ENCODE assay signal across 21 cellular contexts in genomic region chr1:2307943-2308342, GRCh38.
DNase-seq lines count a peak whose midpoint lies in the region; ATAC-seq and TF ChIP-seq lines count a peak whose summit lies in the region.
"Had no signal": no experiment of that assay in that cellular context is flagged by ENCODE, and none has a peak within 500 bp of the region (broad histone marks: within the 10 kb centered on the region; RNA-seq: fewer than 3 reads in every experiment).

No MANE protein-coding gene starts in this region.

- no peak overlapping the region for H3K9ac ChIP-seq in mammary epithelial cell (ENCODE audit: insufficient read depth, low read length)

- H2AFZ ChIP-seq in mammary epithelial cell (ENCODE audit: low read depth, low read length) = no peak overlapping the region

- H3K9me3 Mint-ChIP-seq in activated naive CD4-positive, alpha-beta T cell treated with anti-CD3 and anti-CD28 coated beads for 36 hours = no peaks in the 10 kb centered on the region
- H3K9me3 Mint-ChIP-seq in HFFc6 (no peaks in the 10 kb centered on the region), nephron progenitor cell (no peaks in the 10 kb centered on the region)
- H3K9me3 Mint-ChIP-seq: activated naive CD4-positive, alpha-beta T cell treated with anti-CD3 and anti-CD28 coated beads, Interleukin-2, amount 50 U/mL, for 72 hours had no signal

- H3K4me1 Mint-ChIP-seq in activated naive CD4-positive, alpha-beta T cell treated with anti-CD3 and anti-CD28 coated beads for 36 hours (ENCODE audit: low read depth) = peaks cover 6% of the 10 kb centered on the region
- H3K4me1 Mint-ChIP-seq in HFFc6 (ENCODE audit: low read depth) (no peaks in the 10 kb centered on the region), nephron progenitor cell (peaks cover 32% of the 10 kb centered on the region)

- CTCF ChIA-PET in activated naive CD4-positive, alpha-beta T cell treated with anti-CD3 and anti-CD28 coated beads for 36 hours (lab: Charles Lee) = no interaction called here
- CTCF ChIA-PET in mammary epithelial cell (lab: Charles Lee; ENCODE audit: low non-redundant PET) = no interaction called here

- intact Hi-C loops in activated naive CD4-positive, alpha-beta T cell treated with anti-CD3 and anti-CD28 coated beads for 36 hours (cut with micrococcal nuclease) = no loop called here
- intact Hi-C loops in mammary epithelial cell (cut with micrococcal nuclease) = no loop called here

- no peak overlapping the region for H3K4me3 Mint-ChIP-seq in activated naive CD4-positive, alpha-beta T cell treated with anti-CD3 and anti-CD28 coated beads for 36 hours
- H3K4me3 Mint-ChIP-seq in HFFc6 = no peak overlapping the region
- H3K4me3 Mint-ChIP-seq in nephron progenitor cell = no peak overlapping the region
- H3K4me3 Mint-ChIP-seq: CD14-positive monocyte had no signal

- dilution Hi-C loops in mammary epithelial cell (cut with HindIII; ENCODE audit: low sequenced_read_pairs) = no loop called here

- 90% methylated on average over 14 of the region's 16 CpGs for WGBS in mammary epithelial cell (ENCODE audit: low coverage, missing lambda C conversion rate)

- no peak overlapping the region for H3K27ac ChIP-seq in mammary epithelial cell (ENCODE audit: insufficient read depth, low read depth, low read length)
- H3K27ac ChIP-seq: A549, left lung, uterus, VCaP had no signal

- H3K27me3 Mint-ChIP-seq in activated naive CD4-positive, alpha-beta T cell treated with anti-CD3 and anti-CD28 coated beads for 36 hours (ENCODE audit: low read depth) = no peaks in the 10 kb centered on the region
- H3K27me3 Mint-ChIP-seq in HFFc6 (ENCODE audit: insufficient read depth) (peaks cover 7% of the 10 kb centered on the region), nephron progenitor cell (ENCODE audit: low read depth, poor library complexity) (no peaks in the 10 kb centered on the region)

- H3K36me3 ChIP-seq in mammary epithelial cell (ENCODE audit: insufficient read depth, low read length) = peaks cover 7% of the 10 kb centered on the region
- H3K36me3 ChIP-seq: uterus had no signal

- no peak for TF ChIP-seq CTCF in HFFc6 (IDR thresholded peaks at IDR 0.05)
- TF ChIP-seq CTCF in mammary epithelial cell (conservative IDR thresholded peaks at IDR 0.05 in 1 of 2, IDR thresholded peaks at IDR 0.05 in 1 of 2; ENCODE audit: extremely low read depth in 1 of 2, insufficient read depth in 1 of 2, low read depth in 1 of 2, low read length in 2 of 2) = no peak
- TF ChIP-seq CTCF in nephron progenitor cell (IDR thresholded peaks at IDR 0.05) = no peak

- no peak for ATAC-seq in HG03457 (IDR thresholded peaks at IDR 0.05; ENCODE audit: unreplicated experiment)
- ATAC-seq: A549; activated naive CD4-positive, alpha-beta T cell treated with anti-CD3 and anti-CD28 coated beads, Interleukin-2, amount 50 U/mL, for 72 hours; left lung had no signal

- BruUV-seq in mammary epithelial cell (replicated peaks; lab: Mats Ljungman, UMichigan) = TSS peak; percentile 50

- peak overlapping the region; percentile 36 for H3K27ac Mint-ChIP-seq in activated naive CD4-positive, alpha-beta T cell treated with anti-CD3 and anti-CD28 coated beads for 36 hours
- H3K27ac Mint-ChIP-seq in HFFc6 = 0 out of 2 replicates have a peak overlapping the region, but pooled peaks have one; percentile 5
- H3K27ac Mint-ChIP-seq in nephron progenitor cell = peak overlapping the region; percentile 90
- H3K27ac Mint-ChIP-seq: activated naive CD4-positive, alpha-beta T cell treated with anti-CD3 and anti-CD28 coated beads, Interleukin-2, amount 50 U/mL, for 72 hours had no signal

- no peak overlapping the region for H3K4me3 ChIP-seq in mammary epithelial cell (replicated peaks in 1 of 3; ENCODE audit: insufficient read depth in 1 of 3, low read depth in 2 of 3, low read length in 3 of 3)
- H3K4me3 ChIP-seq: A549, left lung, uterus had no signal

- H3K4me2 ChIP-seq in mammary epithelial cell (ENCODE audit: insufficient read depth, low read depth, low read length) = no peak overlapping the region
- H3K4me2 ChIP-seq: A549 had no signal

- no peaks in the 10 kb centered on the region for H3K9me3 ChIP-seq in mammary epithelial cell (replicated peaks; ENCODE audit: insufficient read depth, low read length)
- H3K9me3 ChIP-seq: A549, left lung, uterus had no signal

- no peaks in the 10 kb centered on the region for H4K20me1 ChIP-seq in mammary epithelial cell (ENCODE audit: insufficient read depth, low read length)

- no peak for DNase-seq in activated naive CD4-positive, alpha-beta T cell treated with anti-CD3 and anti-CD28 coated beads for 36 hours
- no peak for DNase-seq in activated naive CD4-positive, alpha-beta T cell treated with Interleukin-2 at 50 U/mL for 16 hours
- no peak for DNase-seq in HFFc6
- DNase-seq in mammary epithelial cell = no peak
- DNase-seq in nephron progenitor cell = no peak
- no peak for DNase-seq in NCI-H748 (lab: John Stamatoyannopoulos, UW; ENCODE audit: unreplicated experiment)
- no peak for DNase-seq in DMS 273 (lab: John Stamatoyannopoulos, UW; ENCODE audit: unreplicated experiment)
- DNase-seq: activated CD4-positive, alpha-beta T cell treated with anti-CD3 and anti-CD28 coated beads, Interleukin-2, amount 50 U/mL, for 48 hours; DMS79 treated with DMSO at 0.1 percent for 48 hours; effector CD8-positive, alpha-beta T cell; KG1; left lung; NCI-H1694 treated with DMSO at 0.1 percent for 48 hours; occipital lobe; retina; uterus had no signal

- H3K36me3 Mint-ChIP-seq in activated naive CD4-positive, alpha-beta T cell treated with anti-CD3 and anti-CD28 coated beads for 36 hours (ENCODE audit: low read depth) = peaks cover 32% of the 10 kb centered on the region
- peaks cover 22% of the 10 kb centered on the region; the same call in 1 of the 2 replicates for H3K36me3 Mint-ChIP-seq in HFFc6 (ENCODE audit: low read depth)
- H3K36me3 Mint-ChIP-seq in nephron progenitor cell (ENCODE audit: low read depth) = peaks cover 37% of the 10 kb centered on the region

- H3K79me2 ChIP-seq in mammary epithelial cell (ENCODE audit: insufficient read depth, low read length) = peaks cover 14% of the 10 kb centered on the region

- peaks cover 6% of the 10 kb centered on the region for H3K4me1 ChIP-seq in mammary epithelial cell (ENCODE audit: insufficient read depth, low read length)

- no peaks in the 10 kb centered on the region for H3K27me3 ChIP-seq in mammary epithelial cell (ENCODE audit: insufficient read depth, low read length)
- H3K27me3 ChIP-seq: uterus had no signal

- in situ Hi-C loops in mammary epithelial cell (cut with MboI; ENCODE audit: low sequenced_read_pairs in 2 of 2) = no loop called here

Comparison
In these comparisons a context has a peak if more than half of its experiments do, and no peak if none do; other contexts are left out.
1. H3K27ac Mint-ChIP-seq: peak in every context shown above with its lines; median percentile 90 in nephron progenitor cell; 36 in activated naive CD4-positive, alpha-beta T cell treated with anti-CD3 and anti-CD28 coated beads for 36 hours; 5 in HFFc6.